In the genomic region with DNA sequence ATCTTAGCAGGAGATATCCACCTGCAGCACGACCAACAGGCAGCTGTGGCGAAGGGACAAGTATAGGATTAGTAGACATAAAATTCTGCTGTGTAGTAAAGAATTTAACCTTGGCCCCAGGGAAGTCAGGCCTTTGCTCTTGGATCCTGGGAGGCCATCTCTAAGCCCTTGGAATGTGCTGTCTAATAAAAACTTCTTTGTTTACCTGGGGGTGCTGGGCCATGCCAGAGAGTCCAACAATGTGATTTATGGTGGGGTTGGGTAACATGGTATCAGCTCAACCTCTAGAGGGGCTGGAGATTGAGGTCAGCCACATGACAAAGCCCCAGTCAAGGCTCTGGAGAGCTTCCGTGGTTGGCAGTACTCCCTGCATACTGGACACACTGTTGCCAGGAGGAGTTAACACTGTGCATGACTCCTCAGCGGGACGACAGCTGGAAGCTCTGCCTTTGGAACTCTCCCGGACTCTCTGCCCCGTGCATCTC, we compare ENCODE assay signal across 12 cellular contexts. TPM values are rescaled to one million over a fixed set of nuclear protein-coding genes. Genes with fewer than 3 reads are reported as not detected.
DNase-seq lines count a peak whose midpoint lies in the region; ATAC-seq, FAIRE-seq and TF ChIP-seq lines count a peak whose summit lies in the region.
"Had no signal": no experiment of that assay in that cellular context is flagged by ENCODE, and none has a peak within 500 bp of the region (broad histone marks: within the 10 kb centered on the region; RNA-seq: fewer than 3 reads in every experiment).

No MANE protein-coding gene starts in this region.

- ATAC-seq in lung (ENCODE audit: insufficient read depth, low FRiP score) (no peak), HG03108 (IDR thresholded peaks at IDR 0.05; ENCODE audit: unreplicated experiment) (no peak), GM19463 (IDR thresholded peaks at IDR 0.05; ENCODE audit: unreplicated experiment) (no peak)
- ATAC-seq: activated T-cell treated with anti-CD3 and anti-CD28 coated beads, Interleukin-2, amount 50 U/mL, for 72 hours had no signal

- H3K27me3 ChIP-seq in lung (ENCODE audit: control insufficient read depth, insufficient read depth), result no peaks in the 10 kb centered on the region

- FAIRE-seq in HTR-8/SVneo (lab: Jason Lieb, UNC), result no peak
- FAIRE-seq: G401.6 had no signal

- H3K4me1 ChIP-seq in lung (ENCODE audit: control insufficient read depth in 2 of 2, insufficient read depth in 2 of 2, low read length in 2 of 2), result peaks cover 17 to 18% of the 10 kb centered on the region in 2 donors

- H3K36me3 ChIP-seq in lung (ENCODE audit: control insufficient read depth in 2 of 2, insufficient read depth in 2 of 2, low read length in 2 of 2), result peaks cover 27 to 31% of the 10 kb centered on the region in 2 donors

- peak; percentile 72 for DNase-seq in HTR-8/SVneo (ENCODE audit: insufficient read length, low spot score)
- peak; percentile 40 for DNase-seq in lung (ENCODE audit: low spot score)
- peak in 18 of 49 donors; percentile 4 to 47 (median 27) for DNase-seq in substantia nigra (lab: John Stamatoyannopoulos, UW)
- DNase-seq in stimulated activated CD4-positive, alpha-beta T cell treated with anti-CD3 and anti-CD28 coated beads, Interleukin-1b, Interleukin-23, amount 100 ng/mL, for 48 hours, result no peak
- no peak for DNase-seq in HK-2 (ENCODE audit: unreplicated experiment)
- DNase-seq: activated T-cell treated with anti-CD3 and anti-CD28 coated beads, Interleukin-2, amount 50 U/mL, for 72 hours; NCI-H2081 treated with DMSO at 0.1 percent for 48 hours had no signal

- 48 to 63% methylated on average over 7 of the region's 7 CpGs for WGBS in lung, 2 donors

- peak overlapping the region; percentile 44 for H3K27ac ChIP-seq in cingulate gyrus (ENCODE audit: low read depth, low read length)
- H3K27ac ChIP-seq in lung (ENCODE audit: low read depth in 1 of 2, low read length in 1 of 2), result peak overlapping the region; percentile 40 to 58
- peak overlapping the region; percentile 31 for H3K27ac ChIP-seq in substantia nigra (ENCODE audit: low read depth, low read length, poor library complexity, severe bottlenecking)
- H3K27ac ChIP-seq: epithelial cell of prostate had no signal

- H3K4me3 ChIP-seq in lung, result no peak overlapping the region

- no peaks in the 10 kb centered on the region for H3K9me3 ChIP-seq in lung (ENCODE audit: control insufficient read depth in 2 of 2, insufficient read depth in 1 of 2, low read length in 1 of 2)

- no peak for TF ChIP-seq CTCF in lung (IDR thresholded peaks at IDR 0.05; ENCODE audit: control extremely low read depth, extremely low read depth)

RNA-seq across cellular contexts. Expression of gene HEG1, which starts 52.4 kb away (rescaled TPM):
- 100 to 1,000 TPM in 1 of 2 donors, 10 to 100 TPM in 1; 90.4 to 115 TPM for total RNA-seq in lung
- 10 to 100 TPM; 18.0 to 40.9 TPM for polyA plus RNA-seq in lung

Comparison
In these comparisons a context has a peak if more than half of its experiments do, and no peak if none do; other contexts are left out.
1. DNase-seq: peak in HTR-8/SVneo (single experiment) and lung (single experiment); none in stimulated activated CD4-positive, alpha-beta T cell treated with anti-CD3 and anti-CD28 coated beads, Interleukin-1b, Interleukin-23, amount 100 ng/mL, for 48 hours (single experiment) and HK-2 (single experiment).
2. Peak in every context shown above with its lines, with median percentiles within 50 percentile points of each other: H3K27ac ChIP-seq.